Comparison of ENCODE assay signal across 9 cellular contexts in the genomic region with DNA sequence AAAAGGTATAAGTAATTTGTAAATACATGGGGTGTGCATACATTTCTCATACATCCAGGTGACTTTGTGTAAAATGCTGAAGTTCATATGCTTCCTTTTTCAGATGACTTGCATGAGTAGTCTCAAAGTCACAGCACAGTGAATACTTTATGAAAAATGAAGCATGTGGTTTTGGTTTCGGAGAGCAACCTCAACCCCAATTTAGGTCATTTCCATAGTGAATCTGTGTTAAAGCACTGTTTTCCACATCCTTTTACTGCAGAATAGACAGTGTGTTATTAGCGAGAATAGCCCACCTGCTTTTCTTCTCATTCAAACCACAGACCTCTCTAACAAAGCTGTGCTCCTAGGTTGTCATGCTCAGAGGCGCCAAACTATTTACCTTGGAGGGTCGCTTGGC.
DNase-seq lines count a peak whose midpoint lies in the region; ATAC-seq, FAIRE-seq and TF ChIP-seq lines count a peak whose summit lies in the region.
"Had no signal": no experiment of that assay in that cellular context is flagged by ENCODE, and none has a peak within 500 bp of the region (broad histone marks: within the 10 kb centered on the region; RNA-seq: fewer than 3 reads in every experiment).

No MANE protein-coding gene starts in this region.

- DNase-seq in GM18507 (ENCODE audit: extremely low spot score, insufficient read length, low read depth) = peak; percentile 28
- DNase-seq in fibroblast of peridontal ligament (ENCODE audit: extremely low read depth) = peak; percentile 76
- no peak for DNase-seq in PC-9
- no peak for DNase-seq in breast epithelium (ENCODE audit: low spot score in 2 of 2)
- no peak for DNase-seq in SKM-1 (lab: John Stamatoyannopoulos, UW; ENCODE audit: unreplicated experiment)
- no peak for DNase-seq in urothelium cell line (ENCODE audit: low spot score)
- DNase-seq: endodermal cell had no signal

- H3K27me3 ChIP-seq in PC-9 (ENCODE audit: insufficient read depth, low read depth) (no peaks in the 10 kb centered on the region), breast epithelium (no peaks in the 10 kb centered on the region)

- H3K27ac ChIP-seq in PC-9 = no peak overlapping the region
- no peak overlapping the region for H3K27ac ChIP-seq in breast epithelium

- no peak for TF ChIP-seq POLR2A in breast epithelium (IDR thresholded peaks at IDR 0.05)

- TF ChIP-seq CTCF in PC-9 (conservative IDR thresholded peaks at IDR 0.05) (no peak), breast epithelium (IDR thresholded peaks at IDR 0.05) (no peak)

- no peaks in the 10 kb centered on the region for H4K20me1 ChIP-seq in PC-9 (ENCODE audit: insufficient read depth)

- CTCF ChIA-PET in PC-9 (lab: Charles Lee) = no interaction called here

- H3K4me1 ChIP-seq in PC-9 (replicated peaks; ENCODE audit: insufficient read depth) (peaks cover 18% of the 10 kb centered on the region), breast epithelium (no peaks in the 10 kb centered on the region)

- H3K79me2 ChIP-seq in PC-9 (ENCODE audit: low read depth) = no peaks in the 10 kb centered on the region

- H2AFZ ChIP-seq in PC-9 = no peak overlapping the region

- POLR2A ChIA-PET in PC-9 (lab: Charles Lee; ENCODE audit: unreplicated experiment) = no interaction called here

- FAIRE-seq in GM18507 (lab: Jason Lieb, UNC) (peak; percentile 78), urothelium cell line (lab: Jason Lieb, UNC) (no peak)

- H3K4me2 ChIP-seq in PC-9 = no peak overlapping the region

- intact Hi-C loops in PC-9 (cut with micrococcal nuclease; ENCODE audit: unreplicated experiment) = loop anchor here (10.0 kb wide), 1 partner anchor 497 kb away; no protein-coding TSS in a partner anchor
- intact Hi-C loops in breast epithelium (cut with DNase I; ENCODE audit: low total_unique reads) = no loop called here

- no peaks in the 10 kb centered on the region for H3K36me3 ChIP-seq in PC-9 (ENCODE audit: low read depth)
- H3K36me3 ChIP-seq in breast epithelium = no peaks in the 10 kb centered on the region

- no peaks in the 10 kb centered on the region for H3K9me2 ChIP-seq in PC-9 (ENCODE audit: insufficient read depth)

- no TSS peak for BruUV-seq in PC-9 (replicated peaks; lab: Mats Ljungman, UMichigan)

- ATAC-seq in GM21576 (IDR thresholded peaks at IDR 0.05; ENCODE audit: unreplicated experiment) (peak; percentile 97), HG03521 (IDR thresholded peaks at IDR 0.05; ENCODE audit: unreplicated experiment) (peak; percentile 86)

- H3F3A ChIP-seq in PC-9 (ENCODE audit: insufficient read depth, low read depth) = peaks cover 15% of the 10 kb centered on the region; the same call in 1 of the 2 replicates

- no peak overlapping the region for H3K4me3 ChIP-seq in PC-9
- no peak overlapping the region for H3K4me3 ChIP-seq in breast epithelium

- no peaks in the 10 kb centered on the region for H3K9me3 ChIP-seq in PC-9 (ENCODE audit: insufficient read depth, low read depth)
- peaks cover 0 to 2% of the 10 kb centered on the region in 2 donors for H3K9me3 ChIP-seq in breast epithelium

Comparison
In these comparisons a context has a peak if more than half of its experiments do, and no peak if none do; other contexts are left out.
1. DNase-seq: peak in GM18507 (single experiment) and fibroblast of peridontal ligament (single experiment); none in PC-9 (0 of 2), breast epithelium (0 of 2), SKM-1 (single experiment) and urothelium cell line (single experiment).